Comparison of ENCODE assay signal across 8 cellular contexts in genomic region chr22:50582562-50583293, GRCh38. TPM values are rescaled to one million over a fixed set of nuclear protein-coding genes. Genes with fewer than 3 reads are reported as not detected.
A peak's percentile ranks its signal among the peaks of the same experiment; 100 is the strongest.
DNase-seq lines count a peak whose midpoint lies in the region; ATAC-seq and TF ChIP-seq lines count a peak whose summit lies in the region.

CHKB (minus strand) TSS chr22:50582849; CDS start chr22:50582781, 68 bp downstream.

- H3F3A ChIP-seq in PC-3 (ENCODE audit: low read length, unreplicated experiment), result no peaks in the 10 kb centered on the region

- intact Hi-C loops in PC-3 (cut with micrococcal nuclease), result loop anchor here (2.0 to 5.0 kb wide), 2 partner anchors 50 to 110 kb away; no protein-coding TSS in a partner anchor

- H2AFZ ChIP-seq in PC-3 (ENCODE audit: low read length), result peak within 1 kb of the TSS; percentile 97

- no TSS peak for BruUV-seq in PC-3 (replicated peaks; lab: Mats Ljungman, UMichigan)

- H3K4me3 ChIP-seq in PC-3 (ENCODE audit: low read length) (peak within 1 kb of the TSS; percentile 77), epithelial cell of esophagus (ENCODE audit: low read length) (peak within 1 kb of the TSS; percentile 81), mononuclear cell (ENCODE audit: low read length) (peak within 1 kb of the TSS; percentile 70)

- H3K27ac ChIP-seq in PC-3 (ENCODE audit: low read length), result peak within 1 kb of the TSS; percentile 66

- no peaks in the 10 kb centered on the region for H3K36me3 ChIP-seq in PC-3 (ENCODE audit: low read depth, low read length)

- H3K27me3 ChIP-seq in PC-3 (ENCODE audit: low read length) (no peaks in the 10 kb centered on the region), mononuclear cell (ENCODE audit: insufficient read depth, low read length) (no peaks in the 10 kb centered on the region)

- H3K4me2 ChIP-seq in PC-3 (ENCODE audit: low read length), result peak within 1 kb of the TSS; percentile 92

- no peak for TF ChIP-seq EP300 in Ishikawa (IDR thresholded peaks at IDR 0.05; ENCODE audit: borderline replicate concordance)

- CTCF ChIA-PET in PC-3 (lab: Charles Lee), result interaction anchor here (0.6 kb wide), 1 partner anchor 36 kb away, joined by 3 read pairs; no protein-coding TSS in a partner anchor

- no peaks in the 10 kb centered on the region for H3K9me3 ChIP-seq in PC-3 (ENCODE audit: low read length)
- no peaks in the 10 kb centered on the region for H3K9me3 ChIP-seq in mononuclear cell (ENCODE audit: low read depth, low read length)

- TF ChIP-seq RAD21 in Ishikawa (IDR thresholded peaks at IDR 0.05; ENCODE audit: low read depth), result no peak

- peak within 1 kb of the TSS; percentile 97 for H3K9ac ChIP-seq in PC-3 (ENCODE audit: low read length)

- POLR2A ChIA-PET in PC-3 (lab: Charles Lee; ENCODE audit: unreplicated experiment), result interaction anchor here (0.6 kb wide), 1 partner anchor 57 kb away, joined by 3 read pairs; the partner anchor contains the start of gene SCO2

- peaks cover 18% of the 10 kb centered on the region for H3K79me2 ChIP-seq in PC-3 (ENCODE audit: low read length)

- DNase-seq in DMS114 treated with DMSO at 0.1 percent for 48 hours (lab: John Stamatoyannopoulos, UW; ENCODE audit: unreplicated experiment) (peak; percentile 91), PC-3 (peak; percentile 96), activated T-cell treated with anti-CD3 and anti-CD28 coated beads for 48 hours (ENCODE audit: low read depth) (peak; percentile 99), epithelial cell of esophagus (ENCODE audit: low read depth) (peak; percentile 99)
- DNase-seq in stimulated activated CD8-positive, alpha-beta memory T cell treated with anti-CD3 and anti-CD28 coated beads, Interleukin-4, amount 100 ng/mL, for 1 hour (ENCODE audit: low read depth in 2 of 2, low spot score in 1 of 2), result peak; percentile 90 to 96

- ATAC-seq in GM21576 (IDR thresholded peaks at IDR 0.05; ENCODE audit: unreplicated experiment) (peak; percentile 85), PC-3 (peak; percentile 95)

- no peak for TF ChIP-seq CTCF in PC-3 (conservative IDR thresholded peaks at IDR 0.05; ENCODE audit: low read depth, low read length)
- TF ChIP-seq CTCF in epithelial cell of esophagus (IDR thresholded peaks at IDR 0.05; ENCODE audit: insufficient read depth, low read depth, low read length, missing control alignments), result no peak

- H3K9me2 ChIP-seq in PC-3 (replicated peaks; ENCODE audit: low read length), result no peaks in the 10 kb centered on the region

- H4K20me1 ChIP-seq in PC-3 (ENCODE audit: low read length), result no peaks in the 10 kb centered on the region

- peaks cover 5% of the 10 kb centered on the region for H3K4me1 ChIP-seq in PC-3 (ENCODE audit: insufficient read depth, low read length)
- H3K4me1 ChIP-seq in mononuclear cell (ENCODE audit: insufficient read depth, low read length), result peaks cover 26% of the 10 kb centered on the region

TF ChIP-seq in Ishikawa, 13 proteins besides CTCF, POLR2A, EP300 and RAD21:
- TF ChIP-seq REST (IDR thresholded peaks at IDR 0.05; ENCODE audit: low read depth), result no peak
- peak; percentile 84 for TF ChIP-seq TAF1 (IDR thresholded peaks at IDR 0.05; ENCODE audit: low read depth)
- no peak for TF ChIP-seq CEBPB (IDR thresholded peaks at IDR 0.05)
- no peak; the same call in none of the 2 replicates for TF ChIP-seq MAX (IDR thresholded peaks at IDR 0.05)
- TF ChIP-seq USF1 (IDR thresholded peaks at IDR 0.05), result no peak
- TF ChIP-seq NFIC (IDR thresholded peaks at IDR 0.05), result peak; percentile 25; the same call in 1 of the 2 replicates
- no peak for TF ChIP-seq CREB1 (IDR thresholded peaks at IDR 0.05; ENCODE audit: low read depth)
- peak; percentile 4; the same call in 1 of the 2 replicates for TF ChIP-seq TEAD4 (IDR thresholded peaks at IDR 0.05)
- TF ChIP-seq TCF12 (IDR thresholded peaks at IDR 0.05; ENCODE audit: low read depth), result 0 out of 2 replicates have a peak, but pooled peaks have one; percentile 14
- TF ChIP-seq FOXM1 (IDR thresholded peaks at IDR 0.05; ENCODE audit: borderline replicate concordance, low read depth), result no peak
- TF ChIP-seq ZBTB7A (IDR thresholded peaks at IDR 0.05; ENCODE audit: low read depth), result no peak
- TF ChIP-seq YY1 (IDR thresholded peaks at IDR 0.05; ENCODE audit: low read depth), result peak; percentile 83
- TF ChIP-seq EGR1 (IDR thresholded peaks at IDR 0.05), result peak; percentile 63; the same call in 1 of the 2 replicates

RNA-seq across cellular contexts. Expression of gene CHKB, which starts in this region (rescaled TPM):
- total RNA-seq in PC-3 (2014; rRNA removed), result 27.0 and 31.5 TPM in 2 replicates
- 40.0 TPM for total RNA-seq in mononuclear cell

Comparison
In these comparisons a context has a peak if more than half of its experiments do, and no peak if none do; other contexts are left out.
1. Peak in every context shown above with its lines: DNase-seq, ATAC-seq, H3K4me3 ChIP-seq and H3K27ac ChIP-seq.